In the genomic region with DNA sequence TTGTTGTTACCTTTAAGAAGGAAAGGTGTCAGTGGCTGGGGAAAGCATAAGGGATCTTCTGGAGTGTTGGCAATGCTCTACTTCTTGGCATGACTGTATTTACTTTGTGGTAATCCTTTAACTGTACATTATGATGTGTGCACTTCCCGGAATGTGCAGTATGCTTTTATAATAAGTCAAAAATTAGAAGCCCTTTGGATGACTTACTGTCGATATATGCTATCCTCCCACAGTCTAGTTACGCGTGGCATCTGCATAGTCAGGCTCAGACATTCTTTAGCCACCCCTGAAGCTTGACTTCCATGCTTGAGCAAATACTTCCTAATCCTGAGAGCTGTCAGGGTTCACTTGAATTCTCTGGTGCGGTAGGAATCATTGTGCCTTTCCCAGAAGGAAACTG, we compare ENCODE assay signal across 16 cellular contexts. TPM values are rescaled to one million over a fixed set of nuclear protein-coding genes. Genes with fewer than 3 reads are reported as not detected.
A peak's percentile ranks its signal among the peaks of the same experiment; 100 is the strongest.
DNase-seq lines count a peak whose midpoint lies in the region; ATAC-seq and TF ChIP-seq lines count a peak whose summit lies in the region.
"Had no signal": no experiment of that assay in that cellular context is flagged by ENCODE, and none has a peak within 500 bp of the region (broad histone marks: within the 10 kb centered on the region; RNA-seq: fewer than 3 reads in every experiment).

No MANE protein-coding gene starts in this region.

- no peak overlapping the region for H3K4me2 ChIP-seq in trophoblast cell (ENCODE audit: low read length)
- H3K4me2 ChIP-seq: KMS-11 had no signal

- H3K4me1 Mint-ChIP-seq in Caco-2 (ENCODE audit: low read depth, unreplicated experiment), result peaks cover 48% of the 10 kb centered on the region
- no peaks in the 10 kb centered on the region for H3K4me1 Mint-ChIP-seq in activated T-cell treated with anti-CD3 and anti-CD28 coated beads, Interleukin-2, amount 50 U/mL, for 24 hours (ENCODE audit: low read depth)
- H3K4me1 Mint-ChIP-seq: CD8-positive, alpha-beta memory T cell had no signal

- peak overlapping the region; percentile 75 for H3K27ac Mint-ChIP-seq in Caco-2 (ENCODE audit: unreplicated experiment)
- no peak overlapping the region for H3K27ac Mint-ChIP-seq in activated T-cell treated with anti-CD3 and anti-CD28 coated beads, Interleukin-2, amount 50 U/mL, for 24 hours
- H3K27ac Mint-ChIP-seq: activated naive CD4-positive, alpha-beta T cell treated with anti-CD3 and anti-CD28 coated beads, Interleukin-2, amount 50 U/mL, for 72 hours; CD8-positive, alpha-beta memory T cell; stimulated activated naive CD8-positive, alpha-beta T cell treated with anti-CD3 and anti-CD28 coated beads, Interleukin-15, Interleukin-2, amounts not matched to agents 100 ng/mL and 50 ng/mL, for 24 hours had no signal

- no peaks in the 10 kb centered on the region for H3K79me1 ChIP-seq in trophoblast cell (ENCODE audit: low read length)

- H2BK120ac ChIP-seq in trophoblast cell (ENCODE audit: insufficient read depth, low read length, poor library complexity), result no peak overlapping the region

- H3K79me2 ChIP-seq in trophoblast cell (ENCODE audit: control insufficient read depth, insufficient read depth, low read length, poor library complexity), result no peaks in the 10 kb centered on the region

- H3K18ac ChIP-seq in trophoblast cell (ENCODE audit: low read length), result no peak overlapping the region

- no peaks in the 10 kb centered on the region for H3K9me3 Mint-ChIP-seq in Caco-2 (ENCODE audit: unreplicated experiment)
- no peaks in the 10 kb centered on the region for H3K9me3 Mint-ChIP-seq in activated T-cell treated with anti-CD3 and anti-CD28 coated beads, Interleukin-2, amount 50 U/mL, for 24 hours
- H3K9me3 Mint-ChIP-seq: activated naive CD4-positive, alpha-beta T cell treated with anti-CD3 and anti-CD28 coated beads, Interleukin-2, amount 50 U/mL, for 72 hours; CD8-positive, alpha-beta memory T cell; stimulated activated naive CD8-positive, alpha-beta T cell treated with anti-CD3 and anti-CD28 coated beads, Interleukin-15, Interleukin-2, amounts not matched to agents 100 ng/mL and 50 ng/mL, for 24 hours had no signal

- no peak overlapping the region for H4K8ac ChIP-seq in trophoblast cell (ENCODE audit: low read depth, low read length)

- no peak overlapping the region for H3K23ac ChIP-seq in trophoblast cell (ENCODE audit: low read length)

- H3K27me3 ChIP-seq in Caco-2 (replicated peaks; ENCODE audit: control insufficient read depth, insufficient read depth, low read length) (no peaks in the 10 kb centered on the region), trophoblast cell (ENCODE audit: insufficient read depth, low read length) (no peaks in the 10 kb centered on the region)
- H3K27me3 ChIP-seq: colonic mucosa had no signal

- no TSS peak for BruUV-seq in Caco-2 (replicated peaks; lab: Mats Ljungman, UMichigan)

- H2AK5ac ChIP-seq in trophoblast cell (ENCODE audit: low read length), result no peak overlapping the region

- H2BK12ac ChIP-seq in trophoblast cell (ENCODE audit: low read length), result no peak overlapping the region

- H4K12ac ChIP-seq in trophoblast cell (ENCODE audit: low read depth, low read length), result no peak overlapping the region

- no peak for TF ChIP-seq CTCF in Caco-2 (IDR thresholded peaks at IDR 0.05; ENCODE audit: insufficient read depth in 1 of 2, low read depth in 1 of 2, low read length in 1 of 2, severe bottlenecking in 1 of 2, unreplicated experiment in 1 of 2)
- TF ChIP-seq CTCF in RWPE1 (conservative IDR thresholded peaks at IDR 0.05; ENCODE audit: low read depth), result no peak

- no peaks in the 10 kb centered on the region for H3K36me3 Mint-ChIP-seq in Caco-2 (ENCODE audit: insufficient read depth, unreplicated experiment)
- H3K36me3 Mint-ChIP-seq in activated T-cell treated with anti-CD3 and anti-CD28 coated beads, Interleukin-2, amount 50 U/mL, for 24 hours (ENCODE audit: low read depth), result no peaks in the 10 kb centered on the region
- H3K36me3 Mint-ChIP-seq: activated naive CD4-positive, alpha-beta T cell treated with anti-CD3 and anti-CD28 coated beads, Interleukin-2, amount 50 U/mL, for 72 hours; CD8-positive, alpha-beta memory T cell; naive B cell had no signal

- no peak overlapping the region for H2AFZ ChIP-seq in trophoblast cell (ENCODE audit: insufficient read depth, low read length, poor library complexity)

- H3K36me3 ChIP-seq in Caco-2 (ENCODE audit: control insufficient read depth, insufficient read depth, low read length) (no peaks in the 10 kb centered on the region), trophoblast cell (ENCODE audit: control insufficient read depth in 1 of 2, insufficient read depth in 2 of 2, low read length in 2 of 2) (no peaks in the 10 kb centered on the region)
- H3K36me3 ChIP-seq: colonic mucosa had no signal

- H3K4me3 ChIP-seq in Caco-2 (ENCODE audit: low read depth, low read length) (no peak overlapping the region), trophoblast cell (ENCODE audit: low read depth, low read length) (no peak overlapping the region)
- H3K4me3 ChIP-seq: colonic mucosa had no signal

- CTCF ChIA-PET in Caco-2 (lab: Charles Lee) (interaction anchor here (1.2 kb wide), 1 partner anchor 49 kb away, joined by 5 read pairs; no protein-coding TSS in a partner anchor), RWPE1 (lab: Yijun Ruan, JAX) (no interaction called here)

- no peak overlapping the region for H3K4ac ChIP-seq in trophoblast cell (ENCODE audit: low read depth, low read length)

- no peak overlapping the region for H2BK5ac ChIP-seq in trophoblast cell (ENCODE audit: low read depth, low read length, poor library complexity)

- H4K91ac ChIP-seq in trophoblast cell (ENCODE audit: low read depth, low read length), result no peak overlapping the region

- H3K27ac ChIP-seq in RWPE1 (peak overlapping the region; percentile 69; the same call in 1 of the 2 replicates), trophoblast cell (ENCODE audit: low read depth, low read length) (no peak overlapping the region)
- H3K27ac ChIP-seq: colonic mucosa, KMS-11 had no signal

- H3K4me1 ChIP-seq in Caco-2, result peaks cover 59% of the 10 kb centered on the region
- H3K4me1 ChIP-seq in trophoblast cell (ENCODE audit: control insufficient read depth in 1 of 2, insufficient read depth in 2 of 2, low read length in 2 of 2), result no peaks in the 10 kb centered on the region
- H3K4me1 ChIP-seq: colonic mucosa had no signal

- H3K27me3 Mint-ChIP-seq in Caco-2 (ENCODE audit: insufficient read depth, unreplicated experiment), result no peaks in the 10 kb centered on the region
- no peaks in the 10 kb centered on the region for H3K27me3 Mint-ChIP-seq in activated T-cell treated with anti-CD3 and anti-CD28 coated beads, Interleukin-2, amount 50 U/mL, for 24 hours
- H3K27me3 Mint-ChIP-seq: CD8-positive, alpha-beta memory T cell; stimulated activated naive CD8-positive, alpha-beta T cell treated with anti-CD3 and anti-CD28 coated beads, Interleukin-15, Interleukin-2, amounts not matched to agents 100 ng/mL and 50 ng/mL, for 24 hours had no signal

- POLR2A ChIA-PET in Caco-2 (lab: Charles Lee) (no interaction called here), RWPE1 (lab: Yijun Ruan, JAX; ENCODE audit: low non-redundant PET) (no interaction called here)

- DNase-seq in Caco-2 (peak; percentile 59 to 76), RWPE1 (ENCODE audit: low spot score) (peak; percentile 21), fibroblast of peridontal ligament (ENCODE audit: extremely low read depth) (peak; percentile 91), trophoblast cell (peak; percentile 67 to 85), GM19240 (ENCODE audit: insufficient read length, low spot score) (no peak), NCI-H524 (lab: John Stamatoyannopoulos, UW) (no peak)
- no peak for DNase-seq in activated T-cell treated with anti-CD3 and anti-CD28 coated beads, Interleukin-2, amount 50 U/mL, for 24 hours
- DNase-seq: CD8-positive, alpha-beta memory T cell; colonic mucosa; naive B cell; NCI-H2107; right cardiac atrium had no signal

- H3K9me3 ChIP-seq in Caco-2 (no peaks in the 10 kb centered on the region), trophoblast cell (ENCODE audit: insufficient read depth, low read depth, low read length) (no peaks in the 10 kb centered on the region)
- H3K9me3 ChIP-seq: colonic mucosa had no signal

- no peak for ATAC-seq in GM21619 (IDR thresholded peaks at IDR 0.05; ENCODE audit: unreplicated experiment)
- ATAC-seq: activated naive CD4-positive, alpha-beta T cell treated with anti-CD3 and anti-CD28 coated beads, Interleukin-2, amount 50 U/mL, for 72 hours; right cardiac atrium had no signal

- intact Hi-C loops in Caco-2 (cut with micrococcal nuclease; ENCODE audit: unreplicated experiment), result no loop called here

- peak overlapping the region; percentile 54 for H3K4me3 Mint-ChIP-seq in Caco-2 (ENCODE audit: unreplicated experiment)
- H3K4me3 Mint-ChIP-seq in activated T-cell treated with anti-CD3 and anti-CD28 coated beads, Interleukin-2, amount 50 U/mL, for 24 hours, result no peak overlapping the region
- H3K4me3 Mint-ChIP-seq: CD8-positive, alpha-beta memory T cell; naive B cell; stimulated activated naive CD8-positive, alpha-beta T cell treated with anti-CD3 and anti-CD28 coated beads, Interleukin-15, Interleukin-2, amounts not matched to agents 100 ng/mL and 50 ng/mL, for 24 hours had no signal

- H3K14ac ChIP-seq in trophoblast cell (ENCODE audit: low read length), result no peak overlapping the region

- no peak overlapping the region for H3K9ac ChIP-seq in trophoblast cell (ENCODE audit: low read length)
- H3K9ac ChIP-seq: KMS-11 had no signal

- no CpG with 5 or more reads among the region's 5 CpGs for WGBS in trophoblast cell (ENCODE audit: extremely low coverage, insufficient coverage, insufficient read length)

RNA-seq across cellular contexts. Expression of gene ATP10A, which starts 20.7 kb away (rescaled TPM):
- not detected in 2 replicates for total RNA-seq in Caco-2 (2022)
- 0.07 and 0.18 TPM in 2 replicates for polyA plus RNA-seq in trophoblast cell (2013)

Comparison
In these comparisons a context has a peak if more than half of its experiments do, and no peak if none do; other contexts are left out.
1. DNase-seq: peak in Caco-2 (2 of 2), RWPE1 (single experiment), fibroblast of peridontal ligament (single experiment) and trophoblast cell (2 of 2); none in GM19240 (single experiment), NCI-H524 (0 of 2) and activated T-cell treated with anti-CD3 and anti-CD28 coated beads, Interleukin-2, amount 50 U/mL, for 24 hours (single experiment).